ENCODE assay signal across 1 cellular context in genomic region chr2:105519516-105519915, GRCh38.
TF ChIP-seq lines count a peak whose summit lies in the region.

No MANE protein-coding gene starts in this region.

TF ChIP-seq in GM23338, 12 proteins besides CTCF, POLR2A, EP300 and RAD21 (continued from another document):
- no peak for TF ChIP-seq ZNF462 (CRISPR knock-in tag; IDR thresholded peaks at IDR 0.05)
- TF ChIP-seq ETS1 (IDR thresholded peaks at IDR 0.05) = no peak
- no peak for TF ChIP-seq CREB1 (CRISPR knock-in tag; IDR thresholded peaks at IDR 0.05; ENCODE audit: low read depth)
- no peak for TF ChIP-seq ZNF331 (CRISPR knock-in tag; IDR thresholded peaks at IDR 0.05; ENCODE audit: low read depth)
